In genomic region chr3:192409838-192410683, GRCh38 we compare ENCODE assay signal across 7 cellular contexts.
DNase-seq lines count a peak whose midpoint lies in the region; TF ChIP-seq lines count a peak whose summit lies in the region.

No MANE protein-coding gene starts in this region.

- no peaks in the 10 kb centered on the region for H3K36me3 ChIP-seq in osteoblast (ENCODE audit: insufficient read depth, low read length)

- H3K4me2 ChIP-seq in osteoblast (ENCODE audit: insufficient read depth, low read length) = peak overlapping the region; percentile 13

- no peak overlapping the region for H3K27ac Mint-ChIP-seq in HFFc6

- no peak overlapping the region for H3K27ac ChIP-seq in osteoblast (ENCODE audit: low read depth, low read length)

- peaks cover 7% of the 10 kb centered on the region; the same call in 1 of the 2 replicates for H3K36me3 Mint-ChIP-seq in HFFc6 (ENCODE audit: low read depth)

- H4K20me1 ChIP-seq in osteoblast (ENCODE audit: insufficient read depth, low read length) = no peaks in the 10 kb centered on the region

- peaks cover 11% of the 10 kb centered on the region; the same call in 1 of the 2 replicates for H3K27me3 Mint-ChIP-seq in HFFc6 (ENCODE audit: insufficient read depth)

- H3K9me3 ChIP-seq in osteoblast (ENCODE audit: low read depth, low read length) = no peaks in the 10 kb centered on the region

- peak overlapping the region; percentile 33 for H3K4me3 ChIP-seq in fibroblast of pulmonary artery (replicated peaks; ENCODE audit: low read depth, low read length)
- peak overlapping the region; percentile 39 for H3K4me3 ChIP-seq in osteoblast (ENCODE audit: insufficient read depth, low read length)

- peaks cover 14% of the 10 kb centered on the region; the same call in 1 of the 2 replicates for H3K9me3 Mint-ChIP-seq in HFFc6

- H3K4me1 Mint-ChIP-seq in HFFc6 (ENCODE audit: low read depth) = no peaks in the 10 kb centered on the region

- H3K4me1 ChIP-seq in osteoblast (ENCODE audit: insufficient read depth, low read length) = no peaks in the 10 kb centered on the region

- DNase-seq in GM20000 (ENCODE audit: low spot score) (peak; percentile 25), NCI-H2171 treated with DMSO at 0.1 percent for 48 hours (lab: John Stamatoyannopoulos, UW) (peak; percentile 72), fibroblast of pulmonary artery (ENCODE audit: low read depth) (peak; percentile 3), osteoblast (ENCODE audit: insufficient read length, low spot score, missing footprints) (peak; percentile 68), inferior parietal cortex (ENCODE audit: extremely low spot score) (no peak), HFFc6 (no peak), HT-29 (ENCODE audit: low spot score) (no peak)

- no peak overlapping the region for H3K4me3 Mint-ChIP-seq in HFFc6

- no peak overlapping the region for H2AFZ ChIP-seq in osteoblast (ENCODE audit: low read length)

- no peaks in the 10 kb centered on the region for H3K79me2 ChIP-seq in osteoblast (ENCODE audit: insufficient read depth, low read length)

- TF ChIP-seq CTCF in GM20000 (IDR thresholded peaks at IDR 0.05; ENCODE audit: extremely low read depth, missing control alignments) (no peak), fibroblast of pulmonary artery (IDR thresholded peaks at IDR 0.05; ENCODE audit: low read length, missing control alignments) (no peak), osteoblast (IDR thresholded peaks at IDR 0.05; ENCODE audit: extremely low read depth, low read depth, low read length) (no peak), HFFc6 (IDR thresholded peaks at IDR 0.05) (no peak)

- peaks cover 19% of the 10 kb centered on the region for H3K27me3 ChIP-seq in osteoblast (ENCODE audit: insufficient read depth, low read length)

Comparison
In these comparisons a context has a peak if more than half of its experiments do, and no peak if none do; other contexts are left out.
1. DNase-seq: peak in GM20000 (single experiment), NCI-H2171 treated with DMSO at 0.1 percent for 48 hours (single experiment), fibroblast of pulmonary artery (single experiment) and osteoblast (single experiment); none in inferior parietal cortex (single experiment), HFFc6 (single experiment) and HT-29 (single experiment).